In genomic region chr2:175004980-175005832, GRCh38 we compare ENCODE assay signal across 8 cellular contexts. TPM values are rescaled to one million over a fixed set of nuclear protein-coding genes. Genes with fewer than 3 reads are reported as not detected.
DNase-seq lines count a peak whose midpoint lies in the region; ATAC-seq lines count a peak whose summit lies in the region.

A gene with protein sequence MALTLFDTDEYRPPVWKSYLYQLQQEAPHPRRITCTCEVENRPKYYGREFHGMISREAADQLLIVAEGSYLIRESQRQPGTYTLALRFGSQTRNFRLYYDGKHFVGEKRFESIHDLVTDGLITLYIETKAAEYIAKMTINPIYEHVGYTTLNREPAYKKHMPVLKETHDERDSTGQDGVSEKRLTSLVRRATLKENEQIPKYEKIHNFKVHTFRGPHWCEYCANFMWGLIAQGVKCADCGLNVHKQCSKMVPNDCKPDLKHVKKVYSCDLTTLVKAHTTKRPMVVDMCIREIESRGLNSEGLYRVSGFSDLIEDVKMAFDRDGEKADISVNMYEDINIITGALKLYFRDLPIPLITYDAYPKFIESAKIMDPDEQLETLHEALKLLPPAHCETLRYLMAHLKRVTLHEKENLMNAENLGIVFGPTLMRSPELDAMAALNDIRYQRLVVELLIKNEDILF (minus strand): TSS chr2:175005381. CDS start chr2:175004912, 469 bp downstream.

- peaks cover 6% of the 10 kb centered on the region for H3K4me1 ChIP-seq in mononuclear cell (ENCODE audit: insufficient read depth, low read length)

- ATAC-seq in GM18519 (IDR thresholded peaks at IDR 0.05; ENCODE audit: low FRiP score, unreplicated experiment) (peak; percentile 62), HG03108 (IDR thresholded peaks at IDR 0.05; ENCODE audit: unreplicated experiment) (peak; percentile 46)

- peaks cover 84% of the 10 kb centered on the region for H3K27me3 ChIP-seq in mononuclear cell (ENCODE audit: insufficient read depth, low read length)

- H3K4me3 ChIP-seq in mononuclear cell (ENCODE audit: low read length): peak within 1 kb of the TSS; percentile 28

- DNase-seq in A172 (ENCODE audit: low spot score) (peak; percentile 60), NCI-H526 (lab: John Stamatoyannopoulos, UW) (peak; percentile 80 to 95), epidermal melanocyte (ENCODE audit: insufficient read length, low spot score) (peak; percentile 61)
- peak; percentile 5 for DNase-seq in activated CD8-positive, alpha-beta memory T cell treated with anti-CD3 and anti-CD28 coated beads, Interleukin-2, amount 50 U/mL, for 24 hours (ENCODE audit: extremely low read depth)
- DNase-seq in stimulated activated CD8-positive, alpha-beta memory T cell treated with anti-CD3 and anti-CD28 coated beads, Interleukin-2, amount 100 ng/mL, for 1 hour (ENCODE audit: low read depth in 2 of 2): peak; percentile 6 to 19

- no peaks in the 10 kb centered on the region for H3K9me3 ChIP-seq in mononuclear cell (ENCODE audit: low read depth, low read length)

RNA-seq across cellular contexts. Expression of the gene that starts here (rescaled TPM):
- 41.3 and 42.5 TPM in 2 replicates for total RNA-seq in A172 (2014; rRNA removed; shearing (Covaris generic))
- total RNA-seq in mononuclear cell: 3.0 TPM

Comparison
In these comparisons a context has a peak if more than half of its experiments do, and no peak if none do; other contexts are left out.
1. Peak in every context shown above with its lines: DNase-seq, ATAC-seq and H3K4me3 ChIP-seq.
2. RNA of the gene that starts here (total RNA-seq): 41.3 to 42.5 TPM in A172; 3.0 TPM in mononuclear cell (single experiment); every median in the first group is over 10 times any median in the second.
3. DNase-seq: peak in every context shown above with its lines; median percentile 88 in NCI-H526; 61 in epidermal melanocyte; 60 in A172; 12 in stimulated activated CD8-positive, alpha-beta memory T cell treated with anti-CD3 and anti-CD28 coated beads, Interleukin-2, amount 100 ng/mL, for 1 hour; 5 in activated CD8-positive, alpha-beta memory T cell treated with anti-CD3 and anti-CD28 coated beads, Interleukin-2, amount 50 U/mL, for 24 hours.